1 cellular context compared by ENCODE assay signal in genomic region chr3:127959873-127960272, GRCh38.
TF ChIP-seq lines count a peak whose summit lies in the region.

No MANE protein-coding gene starts in this region.

TF ChIP-seq in HCT116, 20 proteins besides CTCF, POLR2A, EP300 and RAD21 (continued from another document):
- no peak for TF ChIP-seq ZBTB33 (IDR thresholded peaks at IDR 0.05; ENCODE audit: extremely low read depth, insufficient replicate concordance, low read length)
- no peak for TF ChIP-seq ZFX (IDR thresholded peaks at IDR 0.05)
- TF ChIP-seq SIN3A (IDR thresholded peaks at IDR 0.05; ENCODE audit: low read depth), result no peak
- no peak for TF ChIP-seq ELF1 (IDR thresholded peaks at IDR 0.05; ENCODE audit: borderline replicate concordance, low read depth)
- TF ChIP-seq EZH2phosphoT487 (IDR thresholded peaks at IDR 0.05; ENCODE audit: borderline replicate concordance), result no peak
- no peak for TF ChIP-seq CBX3 (IDR thresholded peaks at IDR 0.05; ENCODE audit: low read depth)
- TF ChIP-seq JUND (IDR thresholded peaks at IDR 0.05), result no peak
- no peak for TF ChIP-seq EGR1 (IDR thresholded peaks at IDR 0.05; ENCODE audit: low read depth)
- no peak for TF ChIP-seq SP1 (IDR thresholded peaks at IDR 0.05; ENCODE audit: low read depth)
- no peak for TF ChIP-seq EZH2 (IDR thresholded peaks at IDR 0.05)
- TF ChIP-seq POLR2AphosphoS5 (IDR thresholded peaks at IDR 0.05; ENCODE audit: low read depth, low read length), result no peak
- no peak for TF ChIP-seq ZNF274 (IDR thresholded peaks at IDR 0.05; ENCODE audit: low read depth, low read length)
